In genomic region chr22:20203142-20204099, GRCh38 we compare ENCODE assay signal across 11 cellular contexts. TPM values are rescaled to one million over a fixed set of nuclear protein-coding genes. Genes with fewer than 3 reads are reported as not detected.
DNase-seq lines count a peak whose midpoint lies in the region; ATAC-seq, FAIRE-seq and TF ChIP-seq lines count a peak whose summit lies in the region.
"Had no signal": no experiment of that assay in that cellular context is flagged by ENCODE, and none has a peak within 500 bp of the region (broad histone marks: within the 10 kb centered on the region; RNA-seq: fewer than 3 reads in every experiment).

No MANE protein-coding gene starts in this region.

- H3K27me3 ChIP-seq in keratinocyte (ENCODE audit: control insufficient read depth, extremely low read depth, insufficient read depth, low read length) (no peaks in the 10 kb centered on the region), upper lobe of right lung (no peaks in the 10 kb centered on the region)
- H3K27me3 ChIP-seq: ovary had no signal

- H3K9ac ChIP-seq in keratinocyte (ENCODE audit: control insufficient read depth, extremely low read depth, insufficient read depth, low read length) = no peak overlapping the region
- H3K9ac ChIP-seq: KMS-11 had no signal

- H3K9me3 ChIP-seq in keratinocyte (ENCODE audit: control insufficient read depth, low read depth, low read length) = no peaks in the 10 kb centered on the region
- H3K9me3 ChIP-seq in upper lobe of right lung = no peaks in the 10 kb centered on the region
- H3K9me3 ChIP-seq: ovary, SJSA1 had no signal

- H3K4me3 ChIP-seq in astrocyte of the spinal cord (ENCODE audit: low read depth, low read length) = no peak overlapping the region
- H3K4me3 ChIP-seq in keratinocyte (ENCODE audit: control insufficient read depth in 2 of 3, extremely low read depth in 1 of 3, insufficient read depth in 2 of 3, low read depth in 1 of 3, low read length in 3 of 3) = no peak overlapping the region
- no peak overlapping the region for H3K4me3 ChIP-seq in upper lobe of right lung
- H3K4me3 ChIP-seq: GM12878, ovary, SJSA1 had no signal

- H4K20me1 ChIP-seq in keratinocyte (ENCODE audit: control insufficient read depth, extremely low read depth, insufficient read depth, low read length) = no peaks in the 10 kb centered on the region

- H3K4me1 ChIP-seq in keratinocyte (ENCODE audit: control insufficient read depth, extremely low read depth, insufficient read depth, low read length) (peaks cover 27% of the 10 kb centered on the region), upper lobe of right lung (peaks cover 41% of the 10 kb centered on the region)

- in situ Hi-C loops in astrocyte of the spinal cord (cut with HindIII; ENCODE audit: low sequenced_read_pairs) = no loop called here

- peak overlapping the region; percentile 46 for H2AFZ ChIP-seq in keratinocyte (ENCODE audit: control insufficient read depth, low read length)

- dilution Hi-C loops in keratinocyte (cut with MboI; ENCODE audit: extremely low pct_ligation_motif_present, low sequenced_read_pairs) = no loop called here

- DNase-seq in HT-29 (ENCODE audit: low spot score) = peak; percentile 94
- peak; percentile 15 for DNase-seq in astrocyte of the spinal cord (ENCODE audit: low read depth, low spot score)
- no peak for DNase-seq in keratinocyte (ENCODE audit: low read depth, low spot score)
- DNase-seq in upper lobe of right lung = peak; percentile 75
- DNase-seq in activated CD4-positive, alpha-beta T cell treated with anti-CD3 and anti-CD28 coated beads, Interleukin-2, amount 50 U/mL, for 4 hours = no peak
- no peak for DNase-seq in activated CD8-positive, alpha-beta memory T cell treated with anti-CD3 and anti-CD28 coated beads, Interleukin-2, amount 50 U/mL, for 4 hours
- DNase-seq in T-helper 1 cell = no peak
- DNase-seq: ovary had no signal

- FAIRE-seq in keratinocyte (lab: Jason Lieb, UNC) = no peak
- FAIRE-seq: GM12878 had no signal

- TF ChIP-seq CTCF in astrocyte of the spinal cord (IDR thresholded peaks at IDR 0.05; ENCODE audit: low read depth, low read length) (no peak), keratinocyte (optimal IDR thresholded peaks at IDR 0.05 in 1 of 3, IDR thresholded peaks at IDR 0.05 in 1 of 3, conservative IDR thresholded peaks at IDR 0.05 in 1 of 3; ENCODE audit: extremely low read depth in 1 of 3, insufficient read depth in 2 of 3, low read length in 3 of 3) (no peak), upper lobe of right lung (IDR thresholded peaks at IDR 0.05) (no peak)

- H3K9me1 ChIP-seq in keratinocyte (ENCODE audit: control insufficient read depth, extremely low read depth, insufficient read depth, low read length) = no peaks in the 10 kb centered on the region

- H3K79me2 ChIP-seq in keratinocyte (ENCODE audit: control insufficient read depth, insufficient read depth, low read length) = peaks cover 10% of the 10 kb centered on the region

- H3K27ac ChIP-seq in keratinocyte (ENCODE audit: control insufficient read depth, insufficient read depth, low read length) = no peak overlapping the region
- peak overlapping the region; percentile 89 for H3K27ac ChIP-seq in upper lobe of right lung
- H3K27ac ChIP-seq: KMS-11, ovary, SJSA1 had no signal

- H3K4me2 ChIP-seq in keratinocyte (ENCODE audit: control insufficient read depth, extremely low read depth, insufficient read depth, low read depth, low read length) = peak overlapping the region; percentile 51
- H3K4me2 ChIP-seq: KMS-11 had no signal

- H3K36me3 ChIP-seq in keratinocyte (ENCODE audit: control insufficient read depth in 2 of 2, extremely low read depth in 1 of 2, insufficient read depth in 2 of 2, low read length in 2 of 2) (peaks cover 0 to 5% of the 10 kb centered on the region in 2 experiments), upper lobe of right lung (no peaks in the 10 kb centered on the region)
- H3K36me3 ChIP-seq: ovary, SJSA1 had no signal

- intact Hi-C loops in upper lobe of right lung (cut with DNase I) = no loop called here

- ATAC-seq in upper lobe of right lung = peak; percentile 47
- ATAC-seq: GM12878 had no signal

RNA-seq across cellular contexts. Expression of gene CCDC188, which starts 52.6 kb away (rescaled TPM):
- 0.20 and 0.34 TPM in 2 replicates for total RNA-seq in HT-29 (2014; rRNA removed; shearing (Covaris generic))
- not detected in 3 replicates for polyA plus RNA-seq in keratinocyte
- polyA plus RNA-seq in keratinocyte (2011; ENCODE audit: low read depth) = not detected
- not detected in 2 replicates for polyA plus RNA-seq in keratinocyte (2011; cell fraction: cytosol; rRNA removed)
- not detected in 2 replicates for polyA plus RNA-seq in keratinocyte (2011; cell fraction: nucleus; rRNA removed)
- not detected in 2 replicates for polyA plus RNA-seq in keratinocyte (2012; ENCODE audit: low replicate concordance)
- polyA minus RNA-seq in keratinocyte = not detected in 3 replicates
- polyA minus RNA-seq in keratinocyte (2011; cell fraction: cytosol; rRNA and poly(A)+ RNA removed) = not detected
- polyA minus RNA-seq in keratinocyte (2011; cell fraction: nucleus; rRNA and poly(A)+ RNA removed) = not detected in 2 replicates
- total RNA-seq in upper lobe of right lung = 1.6 TPM
- total RNA-seq: GM12878 had no signal
- polyA plus RNA-seq: GM12878 had no signal

Comparison
In these comparisons a context has a peak if more than half of its experiments do, and no peak if none do; other contexts are left out.
1. DNase-seq: peak in HT-29 (single experiment), astrocyte of the spinal cord (single experiment) and upper lobe of right lung (single experiment); none in keratinocyte (single experiment), activated CD4-positive, alpha-beta T cell treated with anti-CD3 and anti-CD28 coated beads, Interleukin-2, amount 50 U/mL, for 4 hours (0 of 2), activated CD8-positive, alpha-beta memory T cell treated with anti-CD3 and anti-CD28 coated beads, Interleukin-2, amount 50 U/mL, for 4 hours (single experiment) and T-helper 1 cell (0 of 5).